1 cellular context compared by ENCODE assay signal in the genomic region with DNA sequence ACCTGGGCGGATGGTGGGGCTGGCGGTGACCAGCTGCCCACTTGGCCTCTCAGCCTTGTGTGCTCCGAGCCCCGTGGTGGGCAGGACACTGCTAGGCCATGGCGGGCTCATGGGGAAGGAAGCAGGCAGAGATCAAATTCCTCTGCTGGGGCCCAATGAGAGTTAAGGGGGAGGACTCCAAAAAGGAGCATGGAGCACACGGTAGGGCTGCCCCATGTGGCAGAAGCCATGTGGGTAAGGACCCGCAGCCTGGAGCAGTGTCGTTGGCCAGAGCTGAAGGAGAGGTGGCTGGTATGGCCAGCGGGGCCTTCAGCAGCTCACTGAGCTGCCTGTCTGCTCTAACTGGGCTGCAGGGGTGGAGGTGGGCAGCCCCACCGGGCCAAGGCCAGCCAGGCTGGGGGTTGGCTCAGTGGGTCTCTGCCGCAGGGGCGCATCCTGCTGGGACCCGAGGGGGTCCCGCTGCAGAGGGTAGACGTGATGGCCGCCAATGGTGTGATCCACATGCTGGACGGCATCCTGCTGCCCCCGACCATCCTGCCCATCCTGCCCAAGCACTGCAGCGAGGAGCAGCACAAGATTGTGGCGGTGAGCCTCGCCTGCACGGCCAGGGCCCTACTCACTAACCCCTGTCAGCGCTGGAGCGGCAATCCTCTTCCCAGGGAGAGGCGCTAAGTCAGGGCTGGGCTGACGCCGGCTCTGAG.
TF ChIP-seq lines count a peak whose summit lies in the region.

No MANE protein-coding gene starts in this region.

TF ChIP-seq in K562, 482 proteins besides CTCF, POLR2A, EP300 and RAD21:
- no peak for TF ChIP-seq RBM25 (IDR thresholded peaks at IDR 0.05; ENCODE audit: low read depth, low read length, severe bottlenecking)
- TF ChIP-seq CBFA2T2 (conservative IDR thresholded peaks at IDR 0.05): no peak
- TF ChIP-seq, protein P1, sequence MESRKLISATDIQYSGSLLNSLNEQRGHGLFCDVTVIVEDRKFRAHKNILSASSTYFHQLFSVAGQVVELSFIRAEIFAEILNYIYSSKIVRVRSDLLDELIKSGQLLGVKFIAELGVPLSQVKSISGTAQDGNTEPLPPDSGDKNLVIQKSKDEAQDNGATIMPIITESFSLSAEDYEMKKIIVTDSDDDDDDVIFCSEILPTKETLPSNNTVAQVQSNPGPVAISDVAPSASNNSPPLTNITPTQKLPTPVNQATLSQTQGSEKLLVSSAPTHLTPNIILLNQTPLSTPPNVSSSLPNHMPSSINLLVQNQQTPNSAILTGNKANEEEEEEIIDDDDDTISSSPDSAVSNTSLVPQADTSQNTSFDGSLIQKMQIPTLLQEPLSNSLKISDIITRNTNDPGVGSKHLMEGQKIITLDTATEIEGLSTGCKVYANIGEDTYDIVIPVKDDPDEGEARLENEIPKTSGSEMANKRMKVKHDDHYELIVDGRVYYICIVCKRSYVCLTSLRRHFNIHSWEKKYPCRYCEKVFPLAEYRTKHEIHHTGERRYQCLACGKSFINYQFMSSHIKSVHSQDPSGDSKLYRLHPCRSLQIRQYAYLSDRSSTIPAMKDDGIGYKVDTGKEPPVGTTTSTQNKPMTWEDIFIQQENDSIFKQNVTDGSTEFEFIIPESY (CRISPR knock-in tag; IDR thresholded peaks at IDR 0.05): peak; percentile 21; the same call in 1 of the 2 replicates
